In genomic region chr1:23555949-23556640, GRCh38 we compare ENCODE assay signal across 8 cellular contexts. TPM values are rescaled to one million over a fixed set of nuclear protein-coding genes. Genes with fewer than 3 reads are reported as not detected.
DNase-seq lines count a peak whose midpoint lies in the region; ATAC-seq, FAIRE-seq and TF ChIP-seq lines count a peak whose summit lies in the region.

No MANE protein-coding gene starts in this region.

- H3K4me3 ChIP-seq in GM23248: peak overlapping the region; percentile 98
- H3K4me3 ChIP-seq in OCI-LY7 (ENCODE audit: low read depth, low read length, poor library complexity, severe bottlenecking): peak overlapping the region; percentile 94
- peak overlapping the region in 2 of 3 experiments; percentile 32 to 55 for H3K4me3 ChIP-seq in endothelial cell of umbilical vein (replicated peaks in 1 of 3; ENCODE audit: insufficient read depth in 1 of 3, low read depth in 1 of 3, low read length in 3 of 3)
- H3K4me3 ChIP-seq in neuron (ENCODE audit: low read length): peak overlapping the region; percentile 90

- H3K27me3 ChIP-seq in GM23248 (replicated peaks; ENCODE audit: insufficient read depth) (no peaks in the 10 kb centered on the region), endothelial cell of umbilical vein (ENCODE audit: control insufficient read depth in 2 of 2, insufficient read depth in 2 of 2, low read length in 2 of 2) (no peaks in the 10 kb centered on the region), neuron (ENCODE audit: insufficient read depth, low read length) (no peaks in the 10 kb centered on the region)

- no peaks in the 10 kb centered on the region for H3K9me3 ChIP-seq in GM23248 (ENCODE audit: low read depth)
- no peaks in the 10 kb centered on the region for H3K9me3 ChIP-seq in OCI-LY7 (ENCODE audit: low read length)
- no peaks in the 10 kb centered on the region for H3K9me3 ChIP-seq in endothelial cell of umbilical vein (replicated peaks; ENCODE audit: control insufficient read depth, insufficient read depth, low read length)
- no peaks in the 10 kb centered on the region for H3K9me3 ChIP-seq in neuron (ENCODE audit: low read length)

- H3K79me2 ChIP-seq in GM23248 (ENCODE audit: insufficient read depth): peaks cover 32% of the 10 kb centered on the region
- peaks cover 53% of the 10 kb centered on the region for H3K79me2 ChIP-seq in OCI-LY7 (ENCODE audit: insufficient read depth, low read depth, low read length)
- peaks cover 28% of the 10 kb centered on the region for H3K79me2 ChIP-seq in endothelial cell of umbilical vein (ENCODE audit: control insufficient read depth, insufficient read depth, low read length)

- H4K20me1 ChIP-seq in GM23248 (ENCODE audit: insufficient read depth) (no peaks in the 10 kb centered on the region), OCI-LY7 (ENCODE audit: insufficient read depth, low read length) (peaks cover 18% of the 10 kb centered on the region), endothelial cell of umbilical vein (replicated peaks; ENCODE audit: control insufficient read depth, extremely low read depth, insufficient read depth, low read length) (no peaks in the 10 kb centered on the region)

- H2AFZ ChIP-seq in GM23248: no peak overlapping the region
- H2AFZ ChIP-seq in OCI-LY7 (ENCODE audit: low read length): no peak overlapping the region
- no peak overlapping the region for H2AFZ ChIP-seq in endothelial cell of umbilical vein (ENCODE audit: low read depth, low read length)
- no peak overlapping the region for H2AFZ ChIP-seq in neuron (ENCODE audit: low read depth, low read length)

- intact Hi-C loops in OCI-LY7 (cut with micrococcal nuclease; ENCODE audit: unreplicated experiment) (loop anchor here (1.0 to 2.0 kb wide), 2 partner anchors 35 to 79 kb away; no protein-coding TSS in a partner anchor), endothelial cell of umbilical vein (cut with micrococcal nuclease) (loop anchor here (2.0 to 5.0 kb wide), 3 partner anchors 137 to 246 kb away; partner anchors contain the start of genes ELOA and GALE)

- peaks cover 44% of the 10 kb centered on the region for H3K4me1 ChIP-seq in GM23248 (ENCODE audit: insufficient read depth)
- peaks cover 68% of the 10 kb centered on the region for H3K4me1 ChIP-seq in OCI-LY7 (ENCODE audit: insufficient read depth, low read length, poor library complexity, severe bottlenecking)
- H3K4me1 ChIP-seq in endothelial cell of umbilical vein (ENCODE audit: control insufficient read depth, extremely low read depth, insufficient read depth, low read length): peaks cover 53% of the 10 kb centered on the region
- H3K4me1 ChIP-seq in neuron (ENCODE audit: insufficient read depth, low read length): peaks cover 51% of the 10 kb centered on the region

- H3K4me2 ChIP-seq in GM23248 (ENCODE audit: unreplicated experiment): peak overlapping the region; percentile 82
- peak overlapping the region; percentile 93 for H3K4me2 ChIP-seq in OCI-LY7 (ENCODE audit: low read length)
- peak overlapping the region; percentile 90 for H3K4me2 ChIP-seq in endothelial cell of umbilical vein (ENCODE audit: insufficient read depth, low read length)

- peaks cover 54% of the 10 kb centered on the region for H3F3A ChIP-seq in GM23248 (ENCODE audit: insufficient read depth)

- 11 to 12% methylated on average over 9 of the region's 9 CpGs for WGBS in GM23248 (ENCODE audit: low coverage in 1 of 2, low lambda C conversion rate in 2 of 2, missing lambda C conversion rate in 2 of 2), 2 experiments

- peaks cover 7% of the 10 kb centered on the region for H3K36me3 ChIP-seq in GM23248 (ENCODE audit: low read depth)
- H3K36me3 ChIP-seq in OCI-LY7 (ENCODE audit: insufficient read depth, low read length): peaks cover 28% of the 10 kb centered on the region
- H3K36me3 ChIP-seq in endothelial cell of umbilical vein (ENCODE audit: control insufficient read depth in 2 of 2, extremely low read depth in 1 of 2, insufficient read depth in 2 of 2, low read length in 2 of 2): peaks cover 2 to 3% of the 10 kb centered on the region in 2 experiments
- H3K36me3 ChIP-seq in neuron (ENCODE audit: insufficient read depth, low read length): peaks cover 2% of the 10 kb centered on the region

- no peaks in the 10 kb centered on the region for H3K9me1 ChIP-seq in endothelial cell of umbilical vein (replicated peaks; ENCODE audit: control insufficient read depth, extremely low read depth, insufficient read depth, low read length)

- DNase-seq in GM23248: peak; percentile 90
- DNase-seq in OCI-LY7 (ENCODE audit: low spot score): peak; percentile 85
- DNase-seq in endothelial cell of umbilical vein (ENCODE audit: low read depth, low spot score): peak; percentile 90
- no peak for DNase-seq in NOMO-1 (lab: John Stamatoyannopoulos, UW; ENCODE audit: unreplicated experiment in 2 of 2)
- DNase-seq in GM19239 (ENCODE audit: insufficient read length, low spot score): no peak

- CTCF ChIA-PET in OCI-LY7 (lab: Charles Lee; ENCODE audit: unreplicated experiment): interaction anchor here (0.6 to 1.7 kb wide), 2 partner anchors 72 to 79 kb away, joined by 3 to 5 read pairs; no protein-coding TSS in a partner anchor
- CTCF ChIA-PET in endothelial cell of umbilical vein (lab: Charles Lee): interaction anchor here (0.9 to 24.8 kb wide), 9 partner anchors 8 to 103 kb away, joined by 3 to 1069 read pairs (median 4); partner anchors contain the start of gene ASAP3

- ATAC-seq in HG02759 (IDR thresholded peaks at IDR 0.05; ENCODE audit: unreplicated experiment) (no peak), HG02798 (IDR thresholded peaks at IDR 0.05; ENCODE audit: poor library complexity, unreplicated experiment) (no peak)

- H3K9ac ChIP-seq in GM23248 (peak overlapping the region; percentile 100), endothelial cell of umbilical vein (replicated peaks; ENCODE audit: extremely low read depth, insufficient read depth, low read length) (peak overlapping the region; percentile 99)

- in situ Hi-C loops in GM23248 (cut with MboI): no loop called here

- H3K9me2 ChIP-seq in GM23248 (ENCODE audit: insufficient read depth) (no peaks in the 10 kb centered on the region), OCI-LY7 (ENCODE audit: insufficient read depth, low read length) (no peaks in the 10 kb centered on the region)

- H3K27ac ChIP-seq in GM23248 (peak overlapping the region; percentile 100), OCI-LY7 (ENCODE audit: low read depth, low read length, poor library complexity, severe bottlenecking) (peak overlapping the region; percentile 97), endothelial cell of umbilical vein (ENCODE audit: insufficient read depth, low read depth, low read length) (peak overlapping the region; percentile 99)

- POLR2A ChIA-PET in OCI-LY7 (lab: Charles Lee) (interaction anchor here (0.6 to 12.1 kb wide), 24 partner anchors 8 to 92 kb away, joined by 3 to 259 read pairs (median 6); partner anchors contain the start of gene E2F2), endothelial cell of umbilical vein (lab: Charles Lee) (interaction anchor here (1.2 to 1.7 kb wide), 3 partner anchors 8 to 81 kb away, joined by 4 read pairs; no protein-coding TSS in a partner anchor)

- no TSS peak for BruUV-seq in OCI-LY7 (replicated peaks; lab: Mats Ljungman, UMichigan)
- no TSS peak for BruUV-seq in endothelial cell of umbilical vein (replicated peaks; lab: Mats Ljungman, UMichigan)

- dilution Hi-C loops in endothelial cell of umbilical vein (cut with MboI; ENCODE audit: extremely low pct_ligation_motif_present, low sequenced_read_pairs): no loop called here

- TF ChIP-seq POLR2A in endothelial cell of umbilical vein (IDR thresholded peaks at IDR 0.05; ENCODE audit: low read depth, low read length): no peak

- FAIRE-seq in endothelial cell of umbilical vein (lab: Jason Lieb, UNC) (peak; percentile 83), GM19239 (lab: Jason Lieb, UNC) (no peak)

- TF ChIP-seq CTCF in OCI-LY7 (conservative IDR thresholded peaks at IDR 0.05; ENCODE audit: low read length) (no peak), endothelial cell of umbilical vein (IDR thresholded peaks at IDR 0.05; ENCODE audit: extremely low read depth in 1 of 2, insufficient read depth in 1 of 2, low read depth in 1 of 2, low read length in 2 of 2) (no peak)

TF ChIP-seq in endothelial cell of umbilical vein, 7 proteins besides CTCF, POLR2A, EP300 and RAD21 (continues in another document):
- no peak for TF ChIP-seq MYC (IDR thresholded peaks at IDR 0.05; ENCODE audit: low read depth, low read length)
- peak; percentile 68 for TF ChIP-seq JUN (IDR thresholded peaks at IDR 0.05; ENCODE audit: borderline replicate concordance, insufficient read depth, insufficient read length, low read depth)
- TF ChIP-seq FOS (IDR thresholded peaks at IDR 0.05; ENCODE audit: borderline replicate concordance, insufficient read depth, low read length): no peak
- TF ChIP-seq GATA2 (IDR thresholded peaks at IDR 0.05; ENCODE audit: insufficient read depth, insufficient read length, low read depth, low read length): no peak
- TF ChIP-seq POLR2AphosphoS5 (IDR thresholded peaks at IDR 0.05; ENCODE audit: insufficient read depth, low read depth, low read length): no peak

RNA-seq across cellular contexts. Expression of gene ID3, which starts 3.2 kb away (rescaled TPM):
- total RNA-seq in GM23248 (2014; rRNA removed; shearing (Covaris generic)): 332 and 376 TPM in 2 replicates
- polyA plus RNA-seq in GM23248 (2016; fragmentation: Nextera tagmentation; extraction: Ambion mirVana): 680 and 684 TPM in 2 replicates
- 1,286 and 1,658 TPM in 2 replicates for total RNA-seq in OCI-LY7 (2014; rRNA removed; shearing (Covaris generic))
- 621 and 629 TPM in 2 replicates for total RNA-seq in OCI-LY7 (2022)
- total RNA-seq in endothelial cell of umbilical vein: 277 and 310 TPM in 2 replicates
- 783 and 971 TPM in 2 replicates for polyA plus RNA-seq in endothelial cell of umbilical vein
- polyA plus RNA-seq in endothelial cell of umbilical vein (2011; cell fraction: cytosol; rRNA removed): 696 and 743 TPM in 2 replicates
- polyA plus RNA-seq in endothelial cell of umbilical vein (2011; cell fraction: nucleus; rRNA removed): 934 and 1,004 TPM in 2 replicates
- 264 and 295 TPM in 2 replicates for polyA plus RNA-seq in endothelial cell of umbilical vein (2012)
- polyA minus RNA-seq in endothelial cell of umbilical vein: 160 and 202 TPM in 2 replicates
- 421 TPM for polyA minus RNA-seq in endothelial cell of umbilical vein (2011; cell fraction: cytosol; rRNA and poly(A)+ RNA removed)
- 377 and 561 TPM in 2 replicates for polyA minus RNA-seq in endothelial cell of umbilical vein (2011; cell fraction: nucleus; rRNA and poly(A)+ RNA removed)

RNA-seq across cellular contexts. Expression of gene E2F2, which starts 25.1 kb away (rescaled TPM):
- 1.1 and 1.2 TPM in 2 replicates for total RNA-seq in GM23248 (2014; rRNA removed; shearing (Covaris generic))
- 0.20 and 0.51 TPM in 2 replicates for polyA plus RNA-seq in GM23248 (2016; fragmentation: Nextera tagmentation; extraction: Ambion mirVana)
- total RNA-seq in OCI-LY7 (2014; rRNA removed; shearing (Covaris generic)): 176 and 203 TPM in 2 replicates
- total RNA-seq in OCI-LY7 (2022): 212 and 224 TPM in 2 replicates
- 5.0 and 5.6 TPM in 2 replicates for total RNA-seq in endothelial cell of umbilical vein
- polyA plus RNA-seq in endothelial cell of umbilical vein: 0.83 and 1.1 TPM in 2 replicates
- polyA plus RNA-seq in endothelial cell of umbilical vein (2011; cell fraction: cytosol; rRNA removed): 0.95 and 1.2 TPM in 2 replicates
- polyA plus RNA-seq in endothelial cell of umbilical vein (2011; cell fraction: nucleus; rRNA removed): 1.9 and 2.0 TPM in 2 replicates
- 1.1 and 1.6 TPM in 2 replicates for polyA plus RNA-seq in endothelial cell of umbilical vein (2012)
- 1.5 and 1.9 TPM in 2 replicates for polyA minus RNA-seq in endothelial cell of umbilical vein
- polyA minus RNA-seq in endothelial cell of umbilical vein (2011; cell fraction: cytosol; rRNA and poly(A)+ RNA removed): 11.7 TPM
- 1.6 and 2.9 TPM in 2 replicates for polyA minus RNA-seq in endothelial cell of umbilical vein (2011; cell fraction: nucleus; rRNA and poly(A)+ RNA removed)

Comparison
In these comparisons a context has a peak if more than half of its experiments do, and no peak if none do; other contexts are left out.
1. DNase-seq: peak in GM23248 (single experiment), OCI-LY7 (single experiment) and endothelial cell of umbilical vein (single experiment); none in NOMO-1 (0 of 2) and GM19239 (single experiment).
2. H3K4me3 ChIP-seq: peak in every context shown above with its lines; median percentile 98 in GM23248; 94 in OCI-LY7; 90 in neuron; 44 in endothelial cell of umbilical vein.
3. RNA of gene E2F2, which starts 25.1 kb away (total RNA-seq): 176 to 224 TPM in OCI-LY7; 5.0 to 5.6 TPM in endothelial cell of umbilical vein and 1.1 to 1.2 TPM in GM23248; every median in the first group is over 10 times any median in the second.
4. Peak in every context shown above with its lines, with median percentiles within 50 percentile points of each other: H3K27ac ChIP-seq and H3K4me2 ChIP-seq.